In the genomic region with DNA sequence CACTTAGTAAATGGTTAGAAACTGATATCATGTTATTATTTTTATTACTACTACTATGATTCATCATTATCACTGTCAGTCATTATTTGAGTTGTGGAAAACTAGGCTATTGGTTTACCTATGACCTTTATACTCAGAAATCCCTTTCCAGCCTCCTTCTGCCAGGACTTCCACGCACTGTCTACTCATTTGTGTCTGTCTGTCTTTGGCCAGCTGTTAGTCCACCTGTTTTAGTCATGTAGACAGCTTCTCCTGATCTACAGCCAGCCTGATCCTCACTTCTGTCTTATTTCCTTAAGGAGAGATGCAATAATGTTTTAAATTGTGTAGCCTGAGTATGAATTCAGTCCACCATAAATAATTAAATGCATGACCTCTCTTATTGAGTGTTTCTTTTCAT, we compare ENCODE assay signal across 34 cellular contexts.
"Had no signal": no experiment of that assay in that cellular context is flagged by ENCODE, and none has a peak within 500 bp of the region (broad histone marks: within the 10 kb centered on the region; RNA-seq: fewer than 3 reads in every experiment).

No MANE protein-coding gene starts in this region.

- H3K4me3 ChIP-seq: adrenal gland, body of pancreas, esophagus squamous epithelium, gastroesophageal sphincter had no signal

- H3K36me3 Mint-ChIP-seq: activated CD4-positive, alpha-beta memory T cell treated with anti-CD3 and anti-CD28 coated beads for 36 hours; activated CD8-positive, alpha-beta memory T cell treated with anti-CD3 and anti-CD28 coated beads, Interleukin-2, amount 10 ng/mL, durations not matched to agents 7 days and 5 days; activated naive CD4-positive, alpha-beta T cell treated with anti-CD3 and anti-CD28 coated beads, Interleukin-2, amount 50 U/mL, for 24 hours; activated naive CD8-positive, alpha-beta T cell treated with anti-CD3 and anti-CD28 coated beads for 36 hours had no signal

- H3K27ac Mint-ChIP-seq: activated B cell treated with CpG ODN at 0.5 μM for 24 hours; activated CD4-positive, alpha-beta memory T cell treated with anti-CD3 and anti-CD28 coated beads for 36 hours; activated CD4-positive, alpha-beta T cell treated with anti-CD3 and anti-CD28 coated beads for 36 hours; activated CD4-positive, alpha-beta T cell treated with anti-CD3 and anti-CD28 coated beads, Interleukin-2, amount 10 ng/mL, durations not matched to agents 24 days and 14 days; activated CD8-positive, alpha-beta memory T cell treated with anti-CD3 and anti-CD28 coated beads, Interleukin-2, amount 10 ng/mL, durations not matched to agents 7 days and 5 days; activated CD8-positive, alpha-beta T cell treated with anti-CD3 and anti-CD28 coated beads, Interleukin-2, amount 10 ng/mL, durations not matched to agents 7 days and 5 days; activated naive CD4-positive, alpha-beta T cell treated with anti-CD3 and anti-CD28 coated beads for 36 hours; activated naive CD4-positive, alpha-beta T cell treated with anti-CD3 and anti-CD28 coated beads, Interleukin-2, amount 50 U/mL, for 24 hours; activated naive CD8-positive, alpha-beta T cell treated with anti-CD3 and anti-CD28 coated beads for 36 hours; activated naive CD8-positive, alpha-beta T cell treated with anti-CD3 and anti-CD28 coated beads, Interleukin-2, amount 50 U/mL, for 24 hours; activated T-helper 1 cell treated with anti-CD3 and anti-CD28 coated beads, Interleukin-12 subunit alpha, Interleukin-12 subunit beta, Interleukin-2, Interleukin-4 antibody, amounts not matched to agents 30 ng/mL and 10 ng/mL and 1 ng/mL, durations not matched to agents 14 hours and 24 hours and 36 hours; activated T-helper 2 cell treated with anti-CD3 and anti-CD28 coated beads, Interferon-gamma antibody, Interleukin-2, Interleukin-4, amounts not matched to agents 10 μg/mL and 5 μg/mL and 100 μg/mL, durations not matched to agents 14 hours and 24 hours and 36 hours; T-helper 17 cell; T-helper 2 cell treated with Interferon-gamma antibody and Interleukin-4, amounts not matched to agents 5 μg/mL and 100 μg/mL, for 36 hours had no signal

- H3K4me1 Mint-ChIP-seq: activated B cell treated with CpG ODN at 0.5 μM for 24 hours; activated CD4-positive, alpha-beta T cell treated with anti-CD3 and anti-CD28 coated beads for 36 hours; activated CD4-positive, alpha-beta T cell treated with anti-CD3 and anti-CD28 coated beads, Interleukin-2, amount 10 ng/mL, durations not matched to agents 24 days and 14 days; activated CD8-positive, alpha-beta memory T cell treated with anti-CD3 and anti-CD28 coated beads, Interleukin-2, amount 10 ng/mL, durations not matched to agents 7 days and 5 days; activated naive CD4-positive, alpha-beta T cell treated with anti-CD3 and anti-CD28 coated beads, Interleukin-2, amount 50 U/mL, for 24 hours; activated naive CD8-positive, alpha-beta T cell treated with anti-CD3 and anti-CD28 coated beads for 36 hours; activated naive CD8-positive, alpha-beta T cell treated with anti-CD3 and anti-CD28 coated beads, Interleukin-2, amount 50 U/mL, for 24 hours; T-helper 17 cell had no signal

- H3K27me3 Mint-ChIP-seq: activated B cell treated with CpG ODN at 0.5 μM for 24 hours; activated CD4-positive, alpha-beta memory T cell treated with anti-CD3 and anti-CD28 coated beads for 36 hours; activated CD4-positive, alpha-beta T cell treated with anti-CD3 and anti-CD28 coated beads for 36 hours; activated CD4-positive, alpha-beta T cell treated with anti-CD3 and anti-CD28 coated beads, Interleukin-2, amount 10 ng/mL, durations not matched to agents 24 days and 14 days; activated CD8-positive, alpha-beta memory T cell treated with anti-CD3 and anti-CD28 coated beads, Interleukin-2, amount 10 ng/mL, durations not matched to agents 7 days and 5 days; activated naive CD4-positive, alpha-beta T cell treated with anti-CD3 and anti-CD28 coated beads, Interleukin-2, amount 50 U/mL, for 24 hours; activated naive CD8-positive, alpha-beta T cell treated with anti-CD3 and anti-CD28 coated beads for 36 hours; activated naive CD8-positive, alpha-beta T cell treated with anti-CD3 and anti-CD28 coated beads, Interleukin-2, amount 50 U/mL, for 24 hours; T-helper 17 cell had no signal

- DNase-seq: activated B cell treated with CpG ODN at 0.5 μM for 24 hours; activated CD4-positive, alpha-beta memory T cell treated with anti-CD3 and anti-CD28 coated beads for 36 hours; activated CD4-positive, alpha-beta T cell treated with anti-CD3 and anti-CD28 coated beads for 36 hours; activated CD4-positive, alpha-beta T cell treated with anti-CD3 and anti-CD28 coated beads, Interleukin-2, amount 10 ng/mL, durations not matched to agents 24 days and 14 days; activated CD4-positive, CD25-positive, alpha-beta regulatory T cell treated with anti-CD3 and anti-CD28 coated beads, Interleukin-2, amount 50 U/mL, for 72 hours; activated CD8-positive, alpha-beta memory T cell treated with anti-CD3 and anti-CD28 coated beads, Interleukin-2, amount 10 ng/mL, durations not matched to agents 7 days and 5 days; activated CD8-positive, alpha-beta memory T cell treated with anti-CD3 and anti-CD28 coated beads, Interleukin-2, amount 50 U/mL, for 4 hours; activated CD8-positive, alpha-beta T cell treated with anti-CD3 and anti-CD28 coated beads, Interleukin-2, amount 10 ng/mL, durations not matched to agents 7 days and 5 days; activated effector memory CD4-positive, alpha-beta T cell treated with anti-CD3 and anti-CD28 coated beads, Interleukin-2, amount 50 U/mL, for 16 hours; activated naive CD4-positive, alpha-beta T cell treated with anti-CD3 and anti-CD28 coated beads for 36 hours; activated naive CD8-positive, alpha-beta T cell treated with anti-CD3 and anti-CD28 coated beads for 36 hours; activated naive CD8-positive, alpha-beta T cell treated with anti-CD3 and anti-CD28 coated beads, Interleukin-2, amount 50 U/mL, for 24 hours; activated T-cell treated with anti-CD3 and anti-CD28 coated beads, Interleukin-2, amount 50 U/mL, for 1 hour; activated T-cell treated with anti-CD3 and anti-CD28 coated beads, Interleukin-2, amount 50 U/mL, for 48 hours; adrenal gland; amygdala; aorta; body of pancreas; caudate nucleus; cortex of kidney; dermis blood vessel endothelial cell; effector CD8-positive, alpha-beta T cell; esophagus squamous epithelium; foreskin melanocyte; T-helper 1 cell; T-helper 17 cell; T1000; WERI-Rb-1 had no signal

- H3K27ac ChIP-seq: adrenal gland, body of pancreas, epithelial cell of prostate, esophagus squamous epithelium, gastroesophageal sphincter, WERI-Rb-1 had no signal

- H3K4me3 Mint-ChIP-seq: activated B cell treated with CpG ODN at 0.5 μM for 24 hours; activated CD4-positive, alpha-beta memory T cell treated with anti-CD3 and anti-CD28 coated beads for 36 hours; activated CD4-positive, alpha-beta T cell treated with anti-CD3 and anti-CD28 coated beads for 36 hours; activated CD4-positive, alpha-beta T cell treated with anti-CD3 and anti-CD28 coated beads, Interleukin-2, amount 10 ng/mL, durations not matched to agents 24 days and 14 days; activated CD8-positive, alpha-beta memory T cell treated with anti-CD3 and anti-CD28 coated beads, Interleukin-2, amount 10 ng/mL, durations not matched to agents 7 days and 5 days; activated CD8-positive, alpha-beta T cell treated with anti-CD3 and anti-CD28 coated beads, Interleukin-2, amount 10 ng/mL, durations not matched to agents 7 days and 5 days; activated naive CD4-positive, alpha-beta T cell treated with anti-CD3 and anti-CD28 coated beads for 36 hours; activated naive CD4-positive, alpha-beta T cell treated with anti-CD3 and anti-CD28 coated beads, Interleukin-2, amount 50 U/mL, for 24 hours; activated naive CD8-positive, alpha-beta T cell treated with anti-CD3 and anti-CD28 coated beads for 36 hours; activated naive CD8-positive, alpha-beta T cell treated with anti-CD3 and anti-CD28 coated beads, Interleukin-2, amount 50 U/mL, for 24 hours; activated T-helper 1 cell treated with anti-CD3 and anti-CD28 coated beads, Interleukin-12 subunit alpha, Interleukin-12 subunit beta, Interleukin-2, Interleukin-4 antibody, amounts not matched to agents 30 ng/mL and 10 ng/mL and 1 ng/mL, durations not matched to agents 14 hours and 24 hours and 36 hours; T-helper 17 cell; T-helper 2 cell treated with Interferon-gamma antibody and Interleukin-4, amounts not matched to agents 5 μg/mL and 100 μg/mL, for 36 hours had no signal

- H3K9me3 Mint-ChIP-seq: activated B cell treated with CpG ODN at 0.5 μM for 24 hours; activated CD4-positive, alpha-beta memory T cell treated with anti-CD3 and anti-CD28 coated beads for 36 hours; activated CD4-positive, alpha-beta T cell treated with anti-CD3 and anti-CD28 coated beads, Interleukin-2, amount 10 ng/mL, durations not matched to agents 24 days and 14 days; activated naive CD4-positive, alpha-beta T cell treated with anti-CD3 and anti-CD28 coated beads for 36 hours; activated naive CD8-positive, alpha-beta T cell treated with anti-CD3 and anti-CD28 coated beads, Interleukin-2, amount 50 U/mL, for 24 hours; activated T-helper 1 cell treated with anti-CD3 and anti-CD28 coated beads, Interleukin-12 subunit alpha, Interleukin-12 subunit beta, Interleukin-2, Interleukin-4 antibody, amounts not matched to agents 30 ng/mL and 10 ng/mL and 1 ng/mL, durations not matched to agents 14 hours and 24 hours and 36 hours had no signal

- H3K27me3 ChIP-seq: adrenal gland, body of pancreas, esophagus squamous epithelium, gastroesophageal sphincter had no signal

- H3K4me1 ChIP-seq: adrenal gland, body of pancreas, esophagus squamous epithelium had no signal

- ATAC-seq: activated CD4-positive, alpha-beta T cell treated with anti-CD3 and anti-CD28 coated beads for 36 hours; activated CD8-positive, alpha-beta memory T cell treated with anti-CD3 and anti-CD28 coated beads, Interleukin-2, amount 10 ng/mL, durations not matched to agents 7 days and 5 days; activated CD8-positive, alpha-beta T cell treated with anti-CD3 and anti-CD28 coated beads, Interleukin-2, amount 10 ng/mL, durations not matched to agents 7 days and 5 days; activated naive CD8-positive, alpha-beta T cell treated with anti-CD3 and anti-CD28 coated beads, Interleukin-2, amount 50 U/mL, for 24 hours; body of pancreas; gastroesophageal sphincter; T-helper 17 cell had no signal
